ENCODE assay signal across 12 cellular contexts in genomic region chr3:179829391-179829790, GRCh38.
"Had no signal": no experiment of that assay in that cellular context is flagged by ENCODE, and none has a peak within 500 bp of the region (broad histone marks: within the 10 kb centered on the region; RNA-seq: fewer than 3 reads in every experiment).

No MANE protein-coding gene starts in this region.

- H3K27ac Mint-ChIP-seq: stimulated activated naive CD8-positive, alpha-beta T cell treated with anti-CD3 and anti-CD28 coated beads, Interleukin-15, Interleukin-2, amounts not matched to agents 100 ng/mL and 50 ng/mL, for 24 hours; T-cell; type B pancreatic cell had no signal

- DNase-seq: activated CD4-positive, alpha-beta T cell treated with anti-CD3 and anti-CD28 coated beads for 1 hour; activated CD4-positive, alpha-beta T cell treated with anti-CD3 and anti-CD28 coated beads, Interleukin-2, amount 50 U/mL, for 4 hours; activated naive CD4-positive, alpha-beta T cell treated with Interleukin-2 at 50 U/mL for 16 hours; activated T-cell treated with anti-CD3 and anti-CD28 coated beads for 4 hours; aorta; dermis blood vessel endothelial cell; T-cell had no signal

- H3K4me1 ChIP-seq: suprapubic skin had no signal

- H3K9me3 ChIP-seq: ovary, suprapubic skin had no signal

- H3K27me3 ChIP-seq: ovary, suprapubic skin had no signal

- H3K27ac ChIP-seq: suprapubic skin had no signal

- H3K36me3 ChIP-seq: ovary, suprapubic skin had no signal

- H3K27me3 Mint-ChIP-seq: stimulated activated naive CD8-positive, alpha-beta T cell treated with anti-CD3 and anti-CD28 coated beads, Interleukin-15, Interleukin-2, amounts not matched to agents 100 ng/mL and 50 ng/mL, for 24 hours had no signal

- ATAC-seq: sciatic nerve, T-cell had no signal

- H3K4me3 ChIP-seq: ovary, suprapubic skin had no signal

- H3K4me3 Mint-ChIP-seq: stimulated activated naive CD8-positive, alpha-beta T cell treated with anti-CD3 and anti-CD28 coated beads, Interleukin-15, Interleukin-2, amounts not matched to agents 100 ng/mL and 50 ng/mL, for 24 hours; T-cell; type B pancreatic cell had no signal

- H3K4me1 Mint-ChIP-seq: T-cell had no signal

- H3K36me3 Mint-ChIP-seq: T-cell, type B pancreatic cell had no signal

- H3K9me3 Mint-ChIP-seq: stimulated activated naive CD8-positive, alpha-beta T cell treated with anti-CD3 and anti-CD28 coated beads, Interleukin-15, Interleukin-2, amounts not matched to agents 100 ng/mL and 50 ng/mL, for 24 hours; T-cell; type B pancreatic cell had no signal
